In the genomic region with DNA sequence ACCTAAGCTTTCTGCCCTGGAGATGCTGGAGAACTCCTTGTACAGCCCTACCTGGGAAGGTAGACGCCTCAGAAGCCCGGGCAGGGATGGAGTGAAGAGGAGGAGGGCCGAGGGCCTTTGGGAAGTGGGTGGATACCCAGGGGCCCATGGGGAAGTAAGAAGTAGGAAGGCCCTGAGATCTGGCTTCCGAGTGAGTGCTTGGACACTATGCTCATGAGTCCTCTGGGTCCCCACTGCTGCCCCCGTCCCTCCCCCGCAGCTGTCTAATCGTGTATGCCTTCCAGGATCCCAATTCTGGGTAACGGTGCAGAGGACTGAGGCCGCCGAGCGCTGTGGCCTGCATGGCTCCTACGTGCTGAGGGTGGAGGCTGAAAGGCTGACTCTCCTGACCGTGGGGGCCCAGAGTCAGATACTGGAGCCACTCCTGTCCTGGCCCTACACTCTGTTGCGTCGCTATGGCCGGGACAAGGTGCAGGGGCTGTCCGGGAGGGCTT, we compare ENCODE assay signal across 8 cellular contexts. TPM values are rescaled to one million over a fixed set of nuclear protein-coding genes. Genes with fewer than 3 reads are reported as not detected.
DNase-seq lines count a peak whose midpoint lies in the region; ATAC-seq, FAIRE-seq and TF ChIP-seq lines count a peak whose summit lies in the region.

No MANE protein-coding gene starts in this region.

- no peaks in the 10 kb centered on the region for H4K20me1 ChIP-seq in OCI-LY3 (ENCODE audit: insufficient read depth, low read length)

- WGBS in pancreas, 2 donors: 82 to 87% methylated on average over 17 of the region's 17 CpGs

- peaks cover 8% of the 10 kb centered on the region for H3K4me1 ChIP-seq in CD8-positive, alpha-beta memory T cell (ENCODE audit: insufficient read depth, low read length)
- H3K4me1 ChIP-seq in OCI-LY3 (ENCODE audit: low read length) (peaks cover 11% of the 10 kb centered on the region), pancreas (no peaks in the 10 kb centered on the region)

- no peak overlapping the region for H2AFZ ChIP-seq in OCI-LY3 (ENCODE audit: low read depth, low read length)

- peaks cover 0 to 22% (median 0%) of the 10 kb centered on the region in 3 donors for H3K36me3 Mint-ChIP-seq in CD8-positive, alpha-beta memory T cell

- H3K4me3 Mint-ChIP-seq in CD8-positive, alpha-beta memory T cell: peak overlapping the region; percentile 93 to 99 (median 97)

- peaks cover 3% of the 10 kb centered on the region; the same call in 1 of the 2 replicates for H3K79me2 ChIP-seq in OCI-LY3 (ENCODE audit: low read length)

- no peak for ATAC-seq in pancreas

- H3K4me1 Mint-ChIP-seq in CD8-positive, alpha-beta memory T cell: peaks cover 4 to 28% (median 18%) of the 10 kb centered on the region in 3 donors

- H3K9ac ChIP-seq in OCI-LY3 (ENCODE audit: low read length): peak overlapping the region; percentile 91

- H3K4me3 ChIP-seq in CD8-positive, alpha-beta memory T cell (ENCODE audit: low read length): peak overlapping the region; percentile 95
- H3K4me3 ChIP-seq in OCI-LY3 (ENCODE audit: low read length) (peak overlapping the region; percentile 90), fibroblast of the aortic adventitia (ENCODE audit: low read depth, low read length) (peak overlapping the region; percentile 91), pancreas (peak overlapping the region in 3 of 4 donors; percentile 60 to 93 (median 91))

- no peak for FAIRE-seq in pancreas (lab: Jason Lieb, UNC)

- TF ChIP-seq CTCF in OCI-LY3 (IDR thresholded peaks at IDR 0.05; ENCODE audit: low read depth, low read length): no peak
- no peak for TF ChIP-seq CTCF in fibroblast of the aortic adventitia (IDR thresholded peaks at IDR 0.05; ENCODE audit: insufficient read depth, low read length)
- TF ChIP-seq CTCF in pancreas (IDR thresholded peaks at IDR 0.05): no peak
- TF ChIP-seq CTCF in GM10266 (IDR thresholded peaks at IDR 0.05; ENCODE audit: control insufficient read depth, insufficient read depth, low read depth, missing control alignments): no peak

- peaks cover 11 to 16% of the 10 kb centered on the region in 2 donors for H3K27me3 Mint-ChIP-seq in CD8-positive, alpha-beta memory T cell

- H3K4me2 ChIP-seq in OCI-LY3 (ENCODE audit: low read length): peak overlapping the region; percentile 93

- peak overlapping the region; percentile 29 to 96 (median 84) for H3K27ac Mint-ChIP-seq in CD8-positive, alpha-beta memory T cell

- no peaks in the 10 kb centered on the region for H3K9me3 ChIP-seq in CD8-positive, alpha-beta memory T cell (ENCODE audit: low read length)
- H3K9me3 ChIP-seq in OCI-LY3 (ENCODE audit: insufficient read depth, low read length) (no peaks in the 10 kb centered on the region), pancreas (no peaks in the 10 kb centered on the region)

- peaks cover 0 to 2% (median 0%) of the 10 kb centered on the region in 5 donors for H3K9me3 Mint-ChIP-seq in CD8-positive, alpha-beta memory T cell

- intact Hi-C loops in pancreas (cut with DNase I): no loop called here

- POLR2A ChIA-PET in CD8-positive, alpha-beta memory T cell (lab: Charles Lee): no interaction called here

- no peaks in the 10 kb centered on the region for H3K27me3 ChIP-seq in CD8-positive, alpha-beta memory T cell (ENCODE audit: insufficient read depth, low read length, poor library complexity, severe bottlenecking)
- H3K27me3 ChIP-seq in OCI-LY3 (ENCODE audit: low read depth, low read length) (0 out of 2 replicates have a peak, but pooled peaks cover 6% of the 10 kb centered on the region), pancreas (no peaks in the 10 kb centered on the region)

- peak overlapping the region; percentile 79 for H3K27ac ChIP-seq in CD8-positive, alpha-beta memory T cell (ENCODE audit: low read depth, low read length)
- no peak overlapping the region for H3K27ac ChIP-seq in OCI-LY3 (ENCODE audit: low read length)
- peak overlapping the region in 2 of 4 donors; percentile 65 to 77 for H3K27ac ChIP-seq in pancreas

- no peak for DNase-seq in CD8-positive, alpha-beta memory T cell
- DNase-seq in fibroblast of the aortic adventitia (ENCODE audit: low read depth) (no peak), pancreas (peak in 2 of 6 donors; percentile 35 to 53), cortex of kidney (lab: John Stamatoyannopoulos, UW) (no peak), dedifferentiated amniotic fluid mesenchymal stem cell (ENCODE audit: extremely low spot score) (no peak), GM10266 (ENCODE audit: extremely low spot score) (no peak), occipital lobe (lab: John Stamatoyannopoulos, UW) (no peak)

- H3K36me3 ChIP-seq in CD8-positive, alpha-beta memory T cell (ENCODE audit: insufficient read depth, low read length): no peaks in the 10 kb centered on the region
- no peaks in the 10 kb centered on the region for H3K36me3 ChIP-seq in OCI-LY3 (replicated peaks; ENCODE audit: low read depth, low read length)
- H3K36me3 ChIP-seq in pancreas: no peaks in the 10 kb centered on the region

- CTCF ChIA-PET in CD8-positive, alpha-beta memory T cell (lab: Charles Lee): no interaction called here

RNA-seq across cellular contexts. Expression of a gene that starts 1.1 kb away (rescaled TPM):
- 10 to 100 TPM; 24.4 to 25.2 TPM for total RNA-seq in CD8-positive, alpha-beta memory T cell
- 24.0 TPM for polyA plus RNA-seq in CD8-positive, alpha-beta memory T cell
- total RNA-seq in fibroblast of the aortic adventitia (ENCODE audit: low replicate concordance) (11.4 and 36.9 TPM in 2 replicates), pancreas (10 to 100 TPM in 1 of 6 donors, 1 to 10 TPM in 5; 5.7 to 14.0 (median 7.4) TPM), occipital lobe (3.4 TPM)
- 1 to 10 TPM; 7.1 to 8.5 TPM for polyA plus RNA-seq in pancreas

RNA-seq across cellular contexts. Expression of a gene that starts 1.9 kb away (rescaled TPM):
- 1 to 10 TPM in 1 of 2 experiments, under 1 TPM in 1; 0.77 to 1.2 TPM for total RNA-seq in CD8-positive, alpha-beta memory T cell
- polyA plus RNA-seq in CD8-positive, alpha-beta memory T cell: 0.08 TPM
- total RNA-seq in fibroblast of the aortic adventitia (ENCODE audit: low replicate concordance) (11.9 and 18.5 TPM in 2 replicates), pancreas (1 to 10 TPM in 4 of 6 donors, under 1 TPM in 2; 0.35 to 7.5 (median 1.2) TPM), occipital lobe (16.1 TPM)
- polyA plus RNA-seq in pancreas: 1 to 10 TPM; 2.0 TPM

RNA-seq across cellular contexts. Expression of a gene that starts 25.9 kb away (rescaled TPM):
- total RNA-seq in CD8-positive, alpha-beta memory T cell: 10 to 100 TPM; 81.0 to 82.1 TPM
- polyA plus RNA-seq in CD8-positive, alpha-beta memory T cell: 26.0 TPM
- total RNA-seq in fibroblast of the aortic adventitia (ENCODE audit: low replicate concordance): 27.1 and 32.9 TPM in 2 replicates
- total RNA-seq in pancreas: 10 to 100 TPM in 4 of 6 donors, 1 to 10 TPM in 2; 8.5 to 17.6 (median 10.8) TPM
- 10 to 100 TPM; 16.9 to 24.3 TPM for polyA plus RNA-seq in pancreas
- total RNA-seq in occipital lobe: 56.3 TPM

RNA-seq across cellular contexts. Expression of a gene that starts 26.2 kb away (rescaled TPM):
- 100 to 1,000 TPM; 219 to 225 TPM for total RNA-seq in CD8-positive, alpha-beta memory T cell
- polyA plus RNA-seq in CD8-positive, alpha-beta memory T cell: 95.8 TPM
- total RNA-seq in fibroblast of the aortic adventitia (ENCODE audit: low replicate concordance): 18.1 and 88.0 TPM in 2 replicates
- total RNA-seq in pancreas: 10 to 100 TPM; 62.1 to 91.0 (median 67.9) TPM
- 100 to 1,000 TPM; 246 to 258 TPM for polyA plus RNA-seq in pancreas
- total RNA-seq in occipital lobe: 40.4 TPM

RNA-seq across cellular contexts. Expression of a gene that starts 29.6 kb away (rescaled TPM):
- total RNA-seq in CD8-positive, alpha-beta memory T cell: under 1 TPM; 0.51 to 0.83 TPM
- polyA plus RNA-seq in CD8-positive, alpha-beta memory T cell: not detected
- total RNA-seq in fibroblast of the aortic adventitia (ENCODE audit: low replicate concordance) (0.27 TPM in 1 of 2 replicates, not detected in the other), pancreas (under 1 TPM in 1 of 6 donors, not detected in 5; 0.16 TPM), occipital lobe (not detected)
- polyA plus RNA-seq in pancreas: under 1 TPM; 0.07 to 0.15 TPM
